In the genomic region with DNA sequence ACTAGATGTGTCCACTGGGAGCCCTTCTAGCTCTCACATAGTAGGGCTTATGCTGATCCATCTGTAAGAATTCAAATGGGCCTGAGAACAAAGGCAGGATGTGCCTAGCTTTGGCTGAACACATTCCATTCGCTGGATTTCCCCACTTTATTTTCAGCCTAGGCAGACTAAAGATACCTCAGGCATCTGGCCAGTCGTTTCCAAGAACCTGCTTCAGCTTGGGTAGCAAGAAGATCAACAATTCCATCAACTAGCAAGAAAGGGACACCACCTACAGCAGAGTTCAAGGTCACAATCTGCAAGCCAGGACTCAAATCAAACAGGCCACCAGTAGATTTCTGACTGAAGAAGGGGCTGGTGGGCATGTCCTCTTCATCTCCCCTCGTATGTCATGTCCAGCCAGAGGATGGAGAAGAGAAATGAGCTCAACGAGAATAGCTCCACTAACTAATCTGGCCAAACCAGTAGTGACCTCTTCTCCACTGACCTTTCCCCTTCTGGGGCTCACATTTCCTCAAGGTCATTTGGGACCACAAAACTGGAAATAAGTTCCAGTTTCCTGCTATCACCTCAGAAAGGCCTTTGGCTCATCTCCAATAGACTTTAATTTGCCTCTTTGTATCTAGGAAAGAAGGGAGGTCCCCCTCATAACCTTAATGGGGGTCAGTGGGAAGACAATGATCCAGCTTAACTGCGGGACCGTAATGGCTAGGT, we compare ENCODE assay signal across 13 cellular contexts. TPM values are rescaled to one million over a fixed set of nuclear protein-coding genes. Genes with fewer than 3 reads are reported as not detected.
A peak's percentile ranks its signal among the peaks of the same experiment; 100 is the strongest.
DNase-seq lines count a peak whose midpoint lies in the region; ATAC-seq, FAIRE-seq and TF ChIP-seq lines count a peak whose summit lies in the region.
"Had no signal": no experiment of that assay in that cellular context is flagged by ENCODE, and none has a peak within 500 bp of the region (broad histone marks: within the 10 kb centered on the region; RNA-seq: fewer than 3 reads in every experiment).

No MANE protein-coding gene starts in this region.

- CTCF ChIA-PET in RWPE1 (lab: Yijun Ruan, JAX) = interaction anchor here (5.6 kb wide), 1 partner anchor 25 kb away, joined by 54 read pairs; no protein-coding TSS in a partner anchor

- FAIRE-seq in astrocyte (lab: Jason Lieb, UNC) = no peak

- H3K4me2 ChIP-seq in astrocyte (ENCODE audit: low read length) = no peak overlapping the region

- H3K4me3 ChIP-seq in astrocyte (ENCODE audit: insufficient read depth, low read depth, low read length) (no peak overlapping the region), right lobe of liver (no peak overlapping the region)

- no peak for TF ChIP-seq POLR2A in right lobe of liver (IDR thresholded peaks at IDR 0.05)

- intact Hi-C loops in right lobe of liver (cut with DNase I) (no loop called here), left colon (cut with DNase I, micrococcal nuclease) (no loop called here)

- H3K4me1 ChIP-seq in astrocyte (ENCODE audit: insufficient read depth, low read length) (peaks cover 41% of the 10 kb centered on the region), right lobe of liver (peaks cover 0 to 65% (median 22%) of the 10 kb centered on the region in 4 donors)

- no peaks in the 10 kb centered on the region for H3K9me3 ChIP-seq in astrocyte (ENCODE audit: insufficient read depth, low read depth, low read length)
- H3K9me3 ChIP-seq in right lobe of liver = no peaks in the 10 kb centered on the region

- H3K36me3 ChIP-seq in astrocyte (ENCODE audit: insufficient read depth, low read length) = no peaks in the 10 kb centered on the region
- no peaks in the 10 kb centered on the region for H3K36me3 ChIP-seq in right lobe of liver

- TF ChIP-seq CTCF in astrocyte (IDR thresholded peaks at IDR 0.05; ENCODE audit: insufficient read depth, low read depth, low read length) (no peak), right lobe of liver (IDR thresholded peaks at IDR 0.05) (no peak), RWPE1 (conservative IDR thresholded peaks at IDR 0.05; ENCODE audit: low read depth) (no peak)

- peak overlapping the region; percentile 41 for H3K27ac Mint-ChIP-seq in T-helper 2 cell treated with Interferon-gamma antibody and Interleukin-4, amounts not matched to agents 5 μg/mL and 100 μg/mL, for 36 hours
- peak overlapping the region; percentile 29 for H3K27ac Mint-ChIP-seq in astrocyte (ENCODE audit: unreplicated experiment)
- peak overlapping the region; percentile 89 for H3K27ac Mint-ChIP-seq in stimulated activated naive B cell treated with anti-CD40 and anti-IgM and Interleukin-4, amounts not matched to agents 10 μg/mL and 1 μg/mL and 100 μg/mL, for 72 hours

- H4K20me1 ChIP-seq in astrocyte (ENCODE audit: insufficient read depth, low read length) = no peaks in the 10 kb centered on the region

- H3K27me3 Mint-ChIP-seq in T-helper 2 cell treated with Interferon-gamma antibody and Interleukin-4, amounts not matched to agents 5 μg/mL and 100 μg/mL, for 36 hours (ENCODE audit: low read depth) = no peaks in the 10 kb centered on the region
- H3K27me3 Mint-ChIP-seq in astrocyte (ENCODE audit: low read depth, unreplicated experiment) = no peaks in the 10 kb centered on the region
- H3K27me3 Mint-ChIP-seq in stimulated activated naive B cell treated with anti-CD40 and anti-IgM and Interleukin-4, amounts not matched to agents 10 μg/mL and 1 μg/mL and 100 μg/mL, for 72 hours = no peaks in the 10 kb centered on the region

- H3K27me3 ChIP-seq in astrocyte (ENCODE audit: insufficient read depth, low read length) (no peaks in the 10 kb centered on the region), right lobe of liver (no peaks in the 10 kb centered on the region)

- H3K9ac ChIP-seq in astrocyte (ENCODE audit: low read length) = no peak overlapping the region

- peaks cover 6% of the 10 kb centered on the region for H3K36me3 Mint-ChIP-seq in T-helper 2 cell treated with Interferon-gamma antibody and Interleukin-4, amounts not matched to agents 5 μg/mL and 100 μg/mL, for 36 hours (ENCODE audit: low read depth)
- no peaks in the 10 kb centered on the region for H3K36me3 Mint-ChIP-seq in astrocyte (ENCODE audit: low read depth, unreplicated experiment)
- peaks cover 0 to 2% of the 10 kb centered on the region in 2 donors for H3K36me3 Mint-ChIP-seq in stimulated activated naive B cell treated with anti-CD40 and anti-IgM and Interleukin-4, amounts not matched to agents 10 μg/mL and 1 μg/mL and 100 μg/mL, for 72 hours

- DNase-seq in T-helper 2 cell treated with Interferon-gamma antibody and Interleukin-4, amounts not matched to agents 5 μg/mL and 100 μg/mL, for 36 hours (ENCODE audit: low spot score) = no peak
- no peak for DNase-seq in T-helper 2 cell
- no peak for DNase-seq in astrocyte (ENCODE audit: low read depth)
- no peak for DNase-seq in right lobe of liver
- DNase-seq in stimulated activated naive B cell treated with anti-CD40 and anti-IgM and Interleukin-4, amounts not matched to agents 10 μg/mL and 1 μg/mL and 100 μg/mL, for 72 hours = no peak
- DNase-seq in RWPE1 (ENCODE audit: low spot score) = no peak
- no peak for DNase-seq in left colon
- DNase-seq: 8988T; activated T-cell treated with anti-CD3 and anti-CD28 coated beads, Interleukin-2, amount 50 U/mL, for 4 hours; DMS79; hypothalamus; NCI-H1694 treated with DMSO at 0.1 percent for 48 hours had no signal

- H2AFZ ChIP-seq in astrocyte (ENCODE audit: low read depth, low read length) = no peak overlapping the region

- H3K4me1 Mint-ChIP-seq in T-helper 2 cell treated with Interferon-gamma antibody and Interleukin-4, amounts not matched to agents 5 μg/mL and 100 μg/mL, for 36 hours (ENCODE audit: low read depth) = peaks cover 45% of the 10 kb centered on the region
- peaks cover 22% of the 10 kb centered on the region for H3K4me1 Mint-ChIP-seq in astrocyte (ENCODE audit: low read depth, unreplicated experiment)
- H3K4me1 Mint-ChIP-seq in stimulated activated naive B cell treated with anti-CD40 and anti-IgM and Interleukin-4, amounts not matched to agents 10 μg/mL and 1 μg/mL and 100 μg/mL, for 72 hours = peaks cover 22 to 53% of the 10 kb centered on the region in 2 donors

- WGBS in right lobe of liver (ENCODE audit: insufficient coverage, low coverage, low lambda C conversion rate, missing lambda C conversion rate) = 55% methylated on average over 6 of the region's 6 CpGs

- no peaks in the 10 kb centered on the region for H3K79me2 ChIP-seq in astrocyte (ENCODE audit: insufficient read depth, low read length)

- ATAC-seq in right lobe of liver = no peak
- no peak for ATAC-seq in stimulated activated naive B cell treated with anti-CD40 and anti-IgM and Interleukin-4, amounts not matched to agents 10 μg/mL and 1 μg/mL and 100 μg/mL, for 72 hours (replicated peaks)
- ATAC-seq in HG03095 (IDR thresholded peaks at IDR 0.05; ENCODE audit: unreplicated experiment) = no peak
- ATAC-seq in left colon = no peak
- ATAC-seq: activated T-cell treated with anti-CD3 and anti-CD28 coated beads, Interleukin-2, amount 50 U/mL, for 4 hours had no signal

- peak overlapping the region; percentile 30 for H3K4me3 Mint-ChIP-seq in T-helper 2 cell treated with Interferon-gamma antibody and Interleukin-4, amounts not matched to agents 5 μg/mL and 100 μg/mL, for 36 hours
- H3K4me3 Mint-ChIP-seq in astrocyte (ENCODE audit: unreplicated experiment) = peak overlapping the region; percentile 18
- H3K4me3 Mint-ChIP-seq in stimulated activated naive B cell treated with anti-CD40 and anti-IgM and Interleukin-4, amounts not matched to agents 10 μg/mL and 1 μg/mL and 100 μg/mL, for 72 hours = no peak overlapping the region
- H3K4me3 Mint-ChIP-seq: activated T-cell treated with anti-CD3 and anti-CD28 coated beads, Interleukin-2, amount 50 U/mL, for 4 hours had no signal

- H3K27ac ChIP-seq in astrocyte (ENCODE audit: low read depth, low read length) (no peak overlapping the region), right lobe of liver (peak overlapping the region; percentile 44 to 48 (median 46)), RWPE1 (no peak overlapping the region)

- POLR2A ChIA-PET in RWPE1 (lab: Yijun Ruan, JAX; ENCODE audit: low non-redundant PET) = interaction anchor here (0.6 kb wide), 1 partner anchor 56 kb away, joined by 5 read pairs; no protein-coding TSS in a partner anchor

- no peaks in the 10 kb centered on the region for H3K9me3 Mint-ChIP-seq in T-helper 2 cell treated with Interferon-gamma antibody and Interleukin-4, amounts not matched to agents 5 μg/mL and 100 μg/mL, for 36 hours
- H3K9me3 Mint-ChIP-seq in astrocyte (ENCODE audit: unreplicated experiment) = no peaks in the 10 kb centered on the region
- no peaks in the 10 kb centered on the region for H3K9me3 Mint-ChIP-seq in stimulated activated naive B cell treated with anti-CD40 and anti-IgM and Interleukin-4, amounts not matched to agents 10 μg/mL and 1 μg/mL and 100 μg/mL, for 72 hours
- H3K9me3 Mint-ChIP-seq: activated T-cell treated with anti-CD3 and anti-CD28 coated beads, Interleukin-2, amount 50 U/mL, for 4 hours had no signal

RNA-seq across cellular contexts. Expression of a gene that starts 14.2 kb away (rescaled TPM):
- total RNA-seq in astrocyte (157 and 217 TPM in 2 replicates), right lobe of liver (100 to 1,000 TPM in 3 of 6 experiments, 10 to 100 TPM in 3; 56.3 to 398 (median 134) TPM), left colon (100 to 1,000 TPM; 550 to 720 TPM)

RNA-seq across cellular contexts. Expression of a gene that starts 17.7 kb away (rescaled TPM):
- 19.2 and 20.5 TPM in 2 replicates for total RNA-seq in astrocyte
- total RNA-seq in right lobe of liver = 10 to 100 TPM in 4 of 6 experiments, 1 to 10 TPM in 2; 8.4 to 14.3 (median 11.9) TPM
- total RNA-seq in left colon = 10 to 100 TPM; 13.6 to 17.0 TPM

RNA-seq across cellular contexts. Expression of a gene that starts 17.8 kb away (rescaled TPM):
- total RNA-seq in astrocyte (5.8 and 6.3 TPM in 2 replicates), right lobe of liver (under 1 TPM in 5 of 6 experiments, not detected in 1; 0.14 to 0.88 (median 0.22) TPM), left colon (under 1 TPM; 0.27 to 0.42 TPM)

RNA-seq across cellular contexts. Expression of a gene that starts 24.4 kb away (rescaled TPM):
- 35.4 and 37.2 TPM in 2 replicates for total RNA-seq in astrocyte
- 10 to 100 TPM; 10.6 to 11.9 (median 11.0) TPM for total RNA-seq in right lobe of liver
- total RNA-seq in left colon = 1 to 10 TPM; 4.2 to 9.0 TPM

RNA-seq across cellular contexts. Expression of a gene that starts 39.4 kb away (rescaled TPM):
- total RNA-seq in astrocyte (not detected in 2 replicates), right lobe of liver (100 to 1,000 TPM in 4 of 6 experiments, 10 to 100 TPM in 2; 53.0 to 215 (median 109) TPM), left colon (not detected)
- total RNA-seq: activated T-cell treated with anti-CD3 and anti-CD28 coated beads, Interleukin-2, amount 50 U/mL, for 4 hours had no signal

Comparison
In these comparisons a context has a peak if more than half of its experiments do, and no peak if none do; other contexts are left out.
1. H3K27ac Mint-ChIP-seq: peak in every context shown above with its lines; median percentile 89 in stimulated activated naive B cell treated with anti-CD40 and anti-IgM and Interleukin-4, amounts not matched to agents 10 μg/mL and 1 μg/mL and 100 μg/mL, for 72 hours; 41 in T-helper 2 cell treated with Interferon-gamma antibody and Interleukin-4, amounts not matched to agents 5 μg/mL and 100 μg/mL, for 36 hours; 29 in astrocyte.
2. H3K4me3 Mint-ChIP-seq: peak in T-helper 2 cell treated with Interferon-gamma antibody and Interleukin-4, amounts not matched to agents 5 μg/mL and 100 μg/mL, for 36 hours (single experiment) and astrocyte (single experiment); none in stimulated activated naive B cell treated with anti-CD40 and anti-IgM and Interleukin-4, amounts not matched to agents 10 μg/mL and 1 μg/mL and 100 μg/mL, for 72 hours (0 of 2).
3. H3K27ac ChIP-seq: peak in right lobe of liver (3 of 3); none in astrocyte (single experiment) and RWPE1 (single experiment).